ENCODE assay signal across 16 cellular contexts in genomic region chr2:84870306-84870705, GRCh38. TPM values are rescaled to one million over a fixed set of nuclear protein-coding genes. Genes with fewer than 3 reads are reported as not detected.
A peak's percentile ranks its signal among the peaks of the same experiment; 100 is the strongest.
DNase-seq lines count a peak whose midpoint lies in the region; ATAC-seq, FAIRE-seq and TF ChIP-seq lines count a peak whose summit lies in the region.
"Had no signal": no experiment of that assay in that cellular context is flagged by ENCODE, and none has a peak within 500 bp of the region (broad histone marks: within the 10 kb centered on the region; RNA-seq: fewer than 3 reads in every experiment).

No MANE protein-coding gene starts in this region.

- CTCF ChIA-PET in A549 (lab: Yijun Ruan, JAX): interaction anchor here (0.6 to 2.2 kb wide), 4 partner anchors 12 to 322 kb away, joined by 3 to 9 read pairs (median 4); no protein-coding TSS in a partner anchor
- CTCF ChIA-PET in GM10248 (lab: Yijun Ruan, JAX): interaction anchor here (0.8 to 5.4 kb wide), 8 partner anchors 8 to 147 kb away, joined by 3 to 46 read pairs (median 4); partner anchors contain the start of gene TRABD2A

- H3K4me3 ChIP-seq in A549: no peak overlapping the region
- H3K4me3 ChIP-seq in NB4 (ENCODE audit: low read depth, low read length): no peak overlapping the region
- H3K4me3 ChIP-seq in GM23248: no peak overlapping the region
- no peak overlapping the region for H3K4me3 ChIP-seq in left ventricle myocardium inferior
- H3K4me3 ChIP-seq: BLaER1, SJCRH30 had no signal

- TF ChIP-seq RAD21 in A549 (conservative IDR thresholded peaks at IDR 0.05 in 1 of 2, IDR thresholded peaks at IDR 0.05 in 1 of 2): 0 out of 5 replicates have a peak, but pooled peaks of 1 of the 2 experiments have one; percentile 6

- FAIRE-seq in A549 (lab: Jason Lieb, UNC) (no peak), GM12891 (lab: Jason Lieb, UNC) (no peak)
- FAIRE-seq: colon, islet of Langerhans had no signal

- intact Hi-C loops in left ventricle myocardium inferior (cut with micrococcal nuclease): no loop called here

- no peaks in the 10 kb centered on the region for H3K36me3 ChIP-seq in GM23248 (ENCODE audit: low read depth)
- no peaks in the 10 kb centered on the region for H3K36me3 ChIP-seq in left ventricle myocardium inferior
- H3K36me3 ChIP-seq: BLaER1, SJCRH30 had no signal

- H2AFZ ChIP-seq in GM23248: no peak overlapping the region

- 0 out of 2 replicates have a peak, but pooled peaks cover 8% of the 10 kb centered on the region for H3F3A ChIP-seq in GM23248 (ENCODE audit: insufficient read depth)

- WGBS in A549 (ENCODE audit: missing lambda C conversion rate): 70% methylated on average over 8 of the region's 11 CpGs
- WGBS in GM23248 (ENCODE audit: low coverage in 1 of 2, low lambda C conversion rate in 2 of 2, missing lambda C conversion rate in 2 of 2), 2 experiments: 91% methylated on average over 11 of the region's 11 CpGs

- H3K27me3 ChIP-seq in GM23248 (replicated peaks; ENCODE audit: insufficient read depth) (no peaks in the 10 kb centered on the region), left ventricle myocardium inferior (ENCODE audit: low read depth) (peaks cover 6% of the 10 kb centered on the region)
- H3K27me3 ChIP-seq: BLaER1 had no signal

- in situ Hi-C loops in GM23248 (cut with MboI): loop anchor here (10.0 to 25.0 kb wide), 2 partner anchors 376 to 533 kb away; no protein-coding TSS in a partner anchor

- TF ChIP-seq CTCF in A549 (IDR thresholded peaks at IDR 0.05): no peak
- peak; percentile 21 for TF ChIP-seq CTCF in GM10248 (IDR thresholded peaks at IDR 0.05; ENCODE audit: control extremely low read depth, extremely low read depth, low read depth, missing control alignments)
- peak; percentile 6 for TF ChIP-seq CTCF in NB4 (IDR thresholded peaks at IDR 0.05; ENCODE audit: low read depth, low read length)
- TF ChIP-seq CTCF in left ventricle myocardium inferior (IDR thresholded peaks at IDR 0.05; ENCODE audit: borderline replicate concordance): no peak

- H4K20me1 ChIP-seq in GM23248 (ENCODE audit: insufficient read depth): no peaks in the 10 kb centered on the region
- H4K20me1 ChIP-seq: BLaER1 had no signal

- no peak overlapping the region for H3K4me3 Mint-ChIP-seq in activated naive CD8-positive, alpha-beta T cell treated with anti-CD3 and anti-CD28 coated beads, Interleukin-2, amount 50 U/mL, for 24 hours

- no peaks in the 10 kb centered on the region for H3K79me2 ChIP-seq in GM23248 (ENCODE audit: insufficient read depth)

- no peak for DNase-seq in A549 (ENCODE audit: low read depth in 1 of 2, low spot score in 1 of 2)
- no peak for DNase-seq in GM10248 (ENCODE audit: extremely low spot score)
- DNase-seq in NB4 (ENCODE audit: low read depth): no peak
- DNase-seq in activated naive CD8-positive, alpha-beta T cell treated with anti-CD3 and anti-CD28 coated beads, Interleukin-2, amount 50 U/mL, for 24 hours: no peak
- no peak for DNase-seq in GM23248
- DNase-seq in GM12891 (ENCODE audit: insufficient read length, low spot score): no peak
- no peak for DNase-seq in left ventricle myocardium inferior
- no peak for DNase-seq in NCI-H510A (lab: John Stamatoyannopoulos, UW)
- DNase-seq: activated CD4-positive, CD25-positive, alpha-beta regulatory T cell treated with anti-CD3 and anti-CD28 coated beads, Interleukin-2, amount 50 U/mL, for 72 hours; amniotic stem cell; NCI-H1092; NCI-H526; SJCRH30 had no signal

- no peak overlapping the region for H3K27ac ChIP-seq in A549
- H3K27ac ChIP-seq in GM23248: no peak overlapping the region
- H3K27ac ChIP-seq in left ventricle myocardium inferior (replicated peaks): no peak overlapping the region
- H3K27ac ChIP-seq: BLaER1, SJCRH30 had no signal

- peaks cover 41% of the 10 kb centered on the region for H3K36me3 Mint-ChIP-seq in activated naive CD8-positive, alpha-beta T cell treated with anti-CD3 and anti-CD28 coated beads, Interleukin-2, amount 50 U/mL, for 24 hours (ENCODE audit: low read depth)

- H3K4me2 ChIP-seq in A549: no peak overlapping the region
- no peak overlapping the region for H3K4me2 ChIP-seq in GM23248 (ENCODE audit: unreplicated experiment)
- H3K4me2 ChIP-seq: BLaER1 had no signal

- POLR2A ChIA-PET in A549 (lab: Yijun Ruan, JAX) (no interaction called here), GM10248 (lab: Yijun Ruan, JAX) (interaction anchor here (0.7 kb wide), 1 partner anchor 20 kb away, joined by 3 read pairs; no protein-coding TSS in a partner anchor)

- H3K9me2 ChIP-seq in GM23248 (ENCODE audit: insufficient read depth): no peaks in the 10 kb centered on the region

- no peak for TF ChIP-seq EP300 in A549 (IDR thresholded peaks at IDR 0.05)

- H3K4me1 ChIP-seq in A549: no peaks in the 10 kb centered on the region
- H3K4me1 ChIP-seq in GM23248 (ENCODE audit: insufficient read depth): peaks cover 10% of the 10 kb centered on the region
- no peaks in the 10 kb centered on the region for H3K4me1 ChIP-seq in left ventricle myocardium inferior
- H3K4me1 ChIP-seq: BLaER1, SJCRH30 had no signal

- ATAC-seq in A549: peak in 1 of 2 experiments; percentile 64; a peak in 3 of 6 replicates
- ATAC-seq in activated naive CD8-positive, alpha-beta T cell treated with anti-CD3 and anti-CD28 coated beads, Interleukin-2, amount 50 U/mL, for 24 hours: no peak

- H3K27me3 Mint-ChIP-seq in activated naive CD8-positive, alpha-beta T cell treated with anti-CD3 and anti-CD28 coated beads, Interleukin-2, amount 50 U/mL, for 24 hours: no peaks in the 10 kb centered on the region

- H3K9ac ChIP-seq in GM23248: no peak overlapping the region
- H3K9ac ChIP-seq: BLaER1 had no signal

- H3K27ac Mint-ChIP-seq in activated naive CD8-positive, alpha-beta T cell treated with anti-CD3 and anti-CD28 coated beads, Interleukin-2, amount 50 U/mL, for 24 hours: peak overlapping the region; percentile 7

- TF ChIP-seq POLR2A in A549 (IDR thresholded peaks at IDR 0.05; ENCODE audit: low read length) (no peak), NB4 (IDR thresholded peaks at IDR 0.05; ENCODE audit: extremely low read depth, insufficient read length) (no peak), GM12891 (IDR thresholded peaks at IDR 0.05; ENCODE audit: low read depth, low read length) (no peak)

- H3K9me3 Mint-ChIP-seq in activated naive CD8-positive, alpha-beta T cell treated with anti-CD3 and anti-CD28 coated beads, Interleukin-2, amount 50 U/mL, for 24 hours: no peaks in the 10 kb centered on the region

- H3K4me1 Mint-ChIP-seq in activated naive CD8-positive, alpha-beta T cell treated with anti-CD3 and anti-CD28 coated beads, Interleukin-2, amount 50 U/mL, for 24 hours: peaks cover 79% of the 10 kb centered on the region

- H3K9me3 ChIP-seq in A549 (no peaks in the 10 kb centered on the region), GM23248 (ENCODE audit: low read depth) (no peaks in the 10 kb centered on the region), left ventricle myocardium inferior (replicated peaks) (no peaks in the 10 kb centered on the region)
- H3K9me3 ChIP-seq: BLaER1 had no signal

TF ChIP-seq in A549, 52 proteins besides CTCF, POLR2A, EP300 and RAD21:
- TF ChIP-seq SMC3 (IDR thresholded peaks at IDR 0.05) (0 out of 3 replicates have a peak, but pooled peaks have one; percentile 9), TP53 (CRISPR knock-in tag; IDR thresholded peaks at IDR 0.05) (no peak)

TF ChIP-seq in GM12891, 5 proteins besides CTCF, POLR2A, EP300 and RAD21:
- TF ChIP-seq TAF1 (IDR thresholded peaks at IDR 0.05; ENCODE audit: low read depth, low read length): no peak
- no peak for TF ChIP-seq POU2F2 (IDR thresholded peaks at IDR 0.05; ENCODE audit: low read depth, low read length)
- TF ChIP-seq PAX5 (IDR thresholded peaks at IDR 0.05; ENCODE audit: insufficient read depth, low read length, severe bottlenecking): no peak
- TF ChIP-seq POLR2AphosphoS5 (IDR thresholded peaks at IDR 0.05; ENCODE audit: low read depth, low read length): no peak
- TF ChIP-seq SPI1 (IDR thresholded peaks at IDR 0.05; ENCODE audit: low read depth, low read length): no peak
TF ChIP-seq in GM12891: peak in this region for 0.

RNA-seq across cellular contexts. Expression of gene TRABD2A, which starts 10.6 kb away (rescaled TPM):
- polyA plus RNA-seq in A549 (2011; rRNA removed) (6.1 and 8.1 TPM in 2 replicates), A549 (2017; fragmentation: RNase III; extraction: RNeasy Plus Mini Kit Qiagen cat#74134 plus additional on column Dnase treatment) (7.0 to 7.4 TPM (median 7.1 TPM) in 3 replicates), GM23248 (2016; fragmentation: Nextera tagmentation; extraction: Ambion mirVana) (3.4 and 3.8 TPM in 2 replicates)
- 6.3 and 8.3 TPM in 2 replicates for polyA plus RNA-seq in A549 (2012; cell fraction: cytosol; rRNA removed)
- 8.9 and 9.0 TPM in 2 replicates for polyA plus RNA-seq in A549 (2012; cell fraction: nucleus; rRNA removed)
- polyA minus RNA-seq in A549 (2011; rRNA and poly(A)+ RNA removed): 18.1 and 18.9 TPM in 2 replicates
- total RNA-seq in GM23248 (2014; rRNA removed; shearing (Covaris generic)): 5.0 and 5.7 TPM in 2 replicates
- polyA plus RNA-seq in GM12891 (2012; ENCODE audit: low read depth, missing spikeins): 0.09 TPM
- 0.49 TPM for total RNA-seq in left ventricle myocardium inferior

RNA-seq across cellular contexts. Expression of gene TMSB10, which starts 35.1 kb away (rescaled TPM):
- polyA plus RNA-seq in A549 (2011; rRNA removed) (2,292 and 3,109 TPM in 2 replicates), A549 (2017; fragmentation: RNase III; extraction: RNeasy Plus Mini Kit Qiagen cat#74134 plus additional on column Dnase treatment) (6,648 to 7,189 TPM (median 7,015 TPM) in 3 replicates), GM23248 (2016; fragmentation: Nextera tagmentation; extraction: Ambion mirVana) (6,241 and 6,275 TPM in 2 replicates)
- 4,680 and 6,577 TPM in 2 replicates for polyA plus RNA-seq in A549 (2012; cell fraction: cytosol; rRNA removed)
- 1,922 and 4,092 TPM in 2 replicates for polyA plus RNA-seq in A549 (2012; cell fraction: nucleus; rRNA removed)
- 369 and 387 TPM in 2 replicates for polyA minus RNA-seq in A549 (2011; rRNA and poly(A)+ RNA removed)
- total RNA-seq in GM23248 (2014; rRNA removed; shearing (Covaris generic)): 3,621 and 4,663 TPM in 2 replicates
- 2,002 TPM for polyA plus RNA-seq in GM12891 (2012; ENCODE audit: low read depth, missing spikeins)
- 400 TPM for total RNA-seq in left ventricle myocardium inferior

Comparison
In these comparisons a context has a peak if more than half of its experiments do, and no peak if none do; other contexts are left out.
1. CTCF ChIP-seq: peak in GM10248 (single experiment) and NB4 (single experiment); none in A549 (single experiment) and left ventricle myocardium inferior (single experiment).